20 cellular contexts compared by ENCODE assay signal in the genomic region with DNA sequence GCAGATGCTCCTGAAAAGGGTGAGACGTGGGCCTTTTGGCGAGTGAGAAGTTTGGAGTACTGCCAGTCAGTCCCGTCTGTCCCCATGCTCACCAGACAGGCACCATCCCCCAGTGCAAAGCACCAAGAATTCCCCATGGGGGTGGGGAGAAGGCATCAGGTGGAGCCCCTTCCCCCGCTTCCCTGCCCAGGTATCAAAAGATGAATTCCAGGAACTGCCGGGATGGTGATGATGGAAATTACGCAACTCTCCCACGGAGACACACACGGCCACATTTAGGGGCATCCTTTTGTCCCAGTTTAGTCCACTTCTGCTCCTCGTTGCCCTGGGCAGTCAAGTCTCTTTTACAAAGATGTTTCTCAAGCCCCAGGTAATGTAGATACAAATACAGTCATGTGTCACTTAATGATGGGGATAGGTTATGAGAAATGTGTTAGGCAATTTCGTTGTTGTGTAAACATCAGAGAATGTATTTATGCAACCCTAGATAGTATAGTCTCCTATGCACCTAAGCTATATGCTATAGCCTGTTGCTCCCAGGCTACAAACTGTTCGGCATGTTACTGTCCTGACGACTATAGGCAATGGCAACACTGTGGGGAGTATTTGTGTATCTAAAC.
DNase-seq lines count a peak whose midpoint lies in the region; ATAC-seq, FAIRE-seq and TF ChIP-seq lines count a peak whose summit lies in the region.
"Had no signal": no experiment of that assay in that cellular context is flagged by ENCODE, and none has a peak within 500 bp of the region (broad histone marks: within the 10 kb centered on the region; RNA-seq: fewer than 3 reads in every experiment).

No MANE protein-coding gene starts in this region.

- in situ Hi-C loops in IMR-90 (cut with MboI; ENCODE audit: low sequenced_read_pairs), result no loop called here
- in situ Hi-C loops in G401 (cut with HindIII; ENCODE audit: low sequenced_read_pairs), result no loop called here

- intact Hi-C loops in left ventricle myocardium inferior (cut with micrococcal nuclease), result no loop called here
- intact Hi-C loops in cardiac septum (cut with DNase I), result no loop called here
- intact Hi-C loops in IMR-90 (cut with micrococcal nuclease), result no loop called here

- no peaks in the 10 kb centered on the region for H3K23me2 ChIP-seq in H1 (ENCODE audit: low read depth, low read length)

- H3K18ac ChIP-seq in IMR-90 (ENCODE audit: low read depth, low read length) (no peak overlapping the region), H1 (ENCODE audit: extremely low read depth, low read length) (no peak overlapping the region), trophoblast cell (ENCODE audit: low read length) (no peak overlapping the region)

- TF ChIP-seq CTCF in left ventricle myocardium inferior (IDR thresholded peaks at IDR 0.05; ENCODE audit: borderline replicate concordance) (no peak), IMR-90 (conservative IDR thresholded peaks at IDR 0.05; ENCODE audit: low read depth, low read length) (no peak), H1 (IDR thresholded peaks at IDR 0.05; ENCODE audit: control extremely low read depth in 1 of 3, insufficient read depth in 1 of 3, low read depth in 1 of 3, low read length in 3 of 3) (no peak)

- ATAC-seq in IMR-90 (ENCODE audit: low read depth) (no peak), GM18867 (IDR thresholded peaks at IDR 0.05; ENCODE audit: unreplicated experiment) (no peak)
- ATAC-seq: GM12878 had no signal

- H2BK120ac ChIP-seq in IMR-90 (ENCODE audit: low read depth, low read length), result no peak overlapping the region
- no peak overlapping the region for H2BK120ac ChIP-seq in H1 (replicated peaks; ENCODE audit: low read depth, low read length)
- peak overlapping the region; percentile 15 for H2BK120ac ChIP-seq in trophoblast cell (ENCODE audit: insufficient read depth, low read length, poor library complexity)

- H3K79me2 ChIP-seq in H1 (ENCODE audit: control insufficient read depth in 1 of 2, insufficient read depth in 2 of 2, low read length in 2 of 2) (no peaks in the 10 kb centered on the region), trophoblast cell (ENCODE audit: control insufficient read depth, insufficient read depth, low read length, poor library complexity) (no peaks in the 10 kb centered on the region)

- H3K36me3 ChIP-seq in left ventricle myocardium inferior (no peaks in the 10 kb centered on the region), IMR-90 (ENCODE audit: control insufficient read depth, insufficient read depth, low read length) (no peaks in the 10 kb centered on the region), H1 (ENCODE audit: control insufficient read depth in 2 of 4, insufficient read depth in 4 of 4, low read length in 3 of 4) (no peaks in the 10 kb centered on the region), trophoblast cell (ENCODE audit: control insufficient read depth in 1 of 2, insufficient read depth in 2 of 2, low read length in 2 of 2) (no peaks in the 10 kb centered on the region)
- H3K36me3 ChIP-seq: BLaER1 treated with 17β-estradiol and CSF1 and Interleukin-3, amounts not matched to agents 10 nM and 100 nM had no signal

- CTCF ChIA-PET in IMR-90 (lab: Yijun Ruan, JAX) (no interaction called here), H1 (lab: Charles Lee; ENCODE audit: partially characterized antibody) (no interaction called here)

- H4K20me1 ChIP-seq in IMR-90 (ENCODE audit: insufficient read depth, low read length) (no peaks in the 10 kb centered on the region), H1 (replicated peaks in 1 of 2; ENCODE audit: control insufficient read depth in 1 of 2, insufficient read depth in 2 of 2, low read length in 2 of 2) (no peaks in the 10 kb centered on the region)
- H4K20me1 ChIP-seq: BLaER1 treated with 17β-estradiol and CSF1 and Interleukin-3, amounts not matched to agents 10 nM and 100 nM had no signal

- H2AK9ac ChIP-seq in IMR-90 (replicated peaks; ENCODE audit: low read depth, low read length, poor library complexity), result peak overlapping the region; percentile 40

- H3K27me3 ChIP-seq in left ventricle myocardium inferior (ENCODE audit: low read depth) (peaks cover 19% of the 10 kb centered on the region), IMR-90 (ENCODE audit: control insufficient read depth, insufficient read depth, low read length) (no peaks in the 10 kb centered on the region), H1 (replicated peaks in 1 of 4; ENCODE audit: control insufficient read depth in 3 of 4, extremely low read depth in 1 of 4, insufficient read depth in 3 of 4, low read length in 3 of 4) (no peaks in the 10 kb centered on the region), trophoblast cell (ENCODE audit: insufficient read depth, low read length) (no peaks in the 10 kb centered on the region)
- H3K27me3 ChIP-seq: BLaER1 treated with 17β-estradiol and CSF1 and Interleukin-3, amounts not matched to agents 10 nM and 100 nM had no signal

- no peak for FAIRE-seq in H1 (lab: Jason Lieb, UNC)
- FAIRE-seq: GM12878, H54 had no signal

- H4K8ac ChIP-seq in IMR-90 (ENCODE audit: low read depth in 2 of 2, low read length in 2 of 2), result no peak overlapping the region
- no peak overlapping the region for H4K8ac ChIP-seq in H1 (ENCODE audit: extremely low read depth, insufficient read depth, low read length)
- peak overlapping the region; percentile 31 for H4K8ac ChIP-seq in trophoblast cell (ENCODE audit: low read depth, low read length)

- H4K5ac ChIP-seq in IMR-90 (ENCODE audit: low read depth, low read length) (no peak overlapping the region), H1 (ENCODE audit: insufficient read length, low read depth, low read length) (no peak overlapping the region)

- H3K4ac ChIP-seq in IMR-90 (ENCODE audit: low read depth, low read length) (no peak overlapping the region), H1 (replicated peaks; ENCODE audit: insufficient read length, low read depth, low read length) (no peak overlapping the region), trophoblast cell (ENCODE audit: low read depth, low read length) (no peak overlapping the region)

- no peak for DNase-seq in left ventricle myocardium inferior
- DNase-seq in cardiac septum (ENCODE audit: low spot score), result no peak
- no peak for DNase-seq in IMR-90
- DNase-seq in H1 (ENCODE audit: low read depth in 1 of 2, low spot score in 2 of 2), result no peak
- peak; percentile 86 to 98 for DNase-seq in trophoblast cell
- DNase-seq in NCI-H82 (lab: John Stamatoyannopoulos, UW), result no peak
- DNase-seq in G401 (ENCODE audit: low spot score), result no peak
- DNase-seq: 8988T; CD4-positive, CD25-positive, alpha-beta regulatory T cell; CD8-positive, alpha-beta memory T cell; COR-L47; DMS153; DMS79; GM23248; HCEC 1CT had no signal

- H2BK20ac ChIP-seq in IMR-90 (ENCODE audit: low read depth, low read length) (no peak overlapping the region), H1 (ENCODE audit: low read length) (no peak overlapping the region)

- H2BK12ac ChIP-seq in H1 (ENCODE audit: low read depth, low read length), result no peak overlapping the region
- H2BK12ac ChIP-seq in trophoblast cell (ENCODE audit: low read length), result peak overlapping the region; percentile 11

- H3K14ac ChIP-seq in IMR-90 (replicated peaks; ENCODE audit: low read depth, low read length) (no peak overlapping the region), H1 (ENCODE audit: insufficient read length) (no peak overlapping the region), trophoblast cell (ENCODE audit: low read length) (no peak overlapping the region)

- H3K79me1 ChIP-seq in IMR-90 (ENCODE audit: low read depth in 1 of 2, low read length in 2 of 2), result no peaks in the 10 kb centered on the region
- H3K79me1 ChIP-seq in H1 (ENCODE audit: low read depth, low read length), result no peaks in the 10 kb centered on the region
- H3K79me1 ChIP-seq in trophoblast cell (ENCODE audit: low read length), result no peaks in the 10 kb centered on the region

- no peaks in the 10 kb centered on the region for H3K9me1 ChIP-seq in IMR-90 (ENCODE audit: insufficient read depth, low read length)

- H4K91ac ChIP-seq in IMR-90 (ENCODE audit: insufficient read depth, low read depth, low read length) (no peak overlapping the region), H1 (replicated peaks; ENCODE audit: insufficient read length, low read length) (no peak overlapping the region), trophoblast cell (ENCODE audit: low read depth, low read length) (no peak overlapping the region)

- H3K23ac ChIP-seq in IMR-90 (ENCODE audit: low read depth, low read length), result no peak overlapping the region
- H3K23ac ChIP-seq in H1 (ENCODE audit: insufficient read length), result no peak overlapping the region
- H3K23ac ChIP-seq in trophoblast cell (ENCODE audit: low read length), result no peak overlapping the region

- no peak for TF ChIP-seq EP300 in H1 (IDR thresholded peaks at IDR 0.05; ENCODE audit: borderline replicate concordance in 1 of 2, low read depth in 2 of 2, low read length in 2 of 2)

- H3K4me3 ChIP-seq in left ventricle myocardium inferior, result no peak overlapping the region
- H3K4me3 ChIP-seq in IMR-90 (ENCODE audit: insufficient read depth, low read depth, low read length), result no peak overlapping the region
- H3K4me3 ChIP-seq in H1 (ENCODE audit: extremely low read depth in 1 of 4, insufficient read depth in 2 of 4, low read depth in 3 of 4, low read length in 4 of 4), result no peak overlapping the region
- H3K4me3 ChIP-seq in trophoblast cell (ENCODE audit: low read depth, low read length), result no peak overlapping the region
- H3K4me3 ChIP-seq: BLaER1 treated with 17β-estradiol and CSF1 and Interleukin-3, amounts not matched to agents 10 nM and 100 nM; GM12878; GM23248 had no signal

- no peak overlapping the region for H2AK5ac ChIP-seq in IMR-90 (ENCODE audit: low read depth, low read length)
- no peak overlapping the region for H2AK5ac ChIP-seq in H1 (ENCODE audit: low read depth, low read length)
- no peak overlapping the region for H2AK5ac ChIP-seq in trophoblast cell (ENCODE audit: low read length)

- no TSS peak for BruUV-seq in IMR-90 (replicated peaks; lab: Mats Ljungman, UMichigan)

- dilution Hi-C loops in IMR-90 (cut with HindIII; ENCODE audit: low sequenced_read_pairs, unreplicated experiment), result no loop called here

- WGBS in IMR-90 (ENCODE audit: extremely low coverage in 2 of 2, insufficient read length in 1 of 2), 2 experiments, result no CpG with 5 or more reads among the region's 12 CpGs
- WGBS in H1 (ENCODE audit: extremely low coverage in 1 of 2, insufficient coverage in 1 of 2, insufficient read length in 1 of 2, insufficient replicate concordance in 2 of 2, low coverage in 1 of 2, low lambda C conversion rate in 2 of 2, missing lambda C conversion rate in 1 of 2), 2 experiments, result 87% methylated on average over 12 of the region's 12 CpGs; no CpG with 5 or more reads in 1 of the 2 experiments
- no CpG with 5 or more reads among the region's 12 CpGs for WGBS in trophoblast cell (ENCODE audit: extremely low coverage, insufficient coverage, insufficient read length)

- H3K27ac ChIP-seq in left ventricle myocardium inferior (replicated peaks), result peak overlapping the region; percentile 59
- no peak overlapping the region for H3K27ac ChIP-seq in IMR-90 (ENCODE audit: insufficient read depth, low read length)
- no peak overlapping the region for H3K27ac ChIP-seq in H1 (ENCODE audit: low read depth, low read length)
- no peak overlapping the region for H3K27ac ChIP-seq in trophoblast cell (ENCODE audit: low read depth, low read length)
- H3K27ac ChIP-seq: BLaER1 treated with 17β-estradiol and CSF1 and Interleukin-3, amounts not matched to agents 10 nM and 100 nM; GM23248; HL-60 had no signal

- H3K56ac ChIP-seq in IMR-90 (ENCODE audit: extremely low read depth, insufficient read depth, low read length) (no peak overlapping the region), H1 (replicated peaks; ENCODE audit: insufficient read length, low read depth, low read length) (no peak overlapping the region)

- H2BK5ac ChIP-seq in IMR-90 (ENCODE audit: low read depth, low read length, poor library complexity, severe bottlenecking) (no peak overlapping the region), H1 (ENCODE audit: low read depth, low read length) (no peak overlapping the region), trophoblast cell (ENCODE audit: low read depth, low read length, poor library complexity) (no peak overlapping the region)

- no peak overlapping the region for H4K12ac ChIP-seq in trophoblast cell (ENCODE audit: low read depth, low read length)

- POLR2A ChIA-PET in IMR-90 (lab: Charles Lee; ENCODE audit: unreplicated experiment), result no interaction called here
- POLR2A ChIA-PET in H1 (lab: Charles Lee; ENCODE audit: partially characterized antibody), result no interaction called here

- no peak overlapping the region for H2AFZ ChIP-seq in IMR-90 (replicated peaks; ENCODE audit: low read length, poor library complexity)
- H2AFZ ChIP-seq in H1 (ENCODE audit: low read length), result no peak overlapping the region
- no peak overlapping the region for H2AFZ ChIP-seq in trophoblast cell (ENCODE audit: insufficient read depth, low read length, poor library complexity)

- no peak for TF ChIP-seq POLR2A in IMR-90 (IDR thresholded peaks at IDR 0.05; ENCODE audit: low read depth, low read length)
- TF ChIP-seq POLR2A in H1 (IDR thresholded peaks at IDR 0.05; ENCODE audit: control extremely low read depth in 1 of 2, low read depth in 2 of 2, low read length in 2 of 2), result no peak

- no peak overlapping the region for H3K9ac ChIP-seq in IMR-90 (ENCODE audit: low read depth, low read length)
- no peak overlapping the region for H3K9ac ChIP-seq in H1 (replicated peaks in 1 of 4; ENCODE audit: extremely low read depth in 1 of 4, low read depth in 3 of 4, low read length in 3 of 4)
- H3K9ac ChIP-seq in trophoblast cell (ENCODE audit: low read length), result no peak overlapping the region
- H3K9ac ChIP-seq: BLaER1 treated with 17β-estradiol and CSF1 and Interleukin-3, amounts not matched to agents 10 nM and 100 nM; GM23248 had no signal

- no peak overlapping the region for H2BK15ac ChIP-seq in IMR-90 (ENCODE audit: low read depth, low read length)
- H2BK15ac ChIP-seq in H1 (ENCODE audit: low read length), result no peak overlapping the region

- H3K4me1 ChIP-seq in left ventricle myocardium inferior (no peaks in the 10 kb centered on the region), IMR-90 (ENCODE audit: control insufficient read depth, insufficient read depth, low read length) (no peaks in the 10 kb centered on the region), H1 (replicated peaks in 1 of 4; ENCODE audit: control insufficient read depth in 3 of 4, insufficient read depth in 4 of 4, low read length in 3 of 4) (no peaks in the 10 kb centered on the region), trophoblast cell (ENCODE audit: control insufficient read depth in 1 of 2, insufficient read depth in 2 of 2, low read length in 2 of 2) (peaks cover 6 to 8% of the 10 kb centered on the region in 2 experiments)

- H3K9me3 ChIP-seq in left ventricle myocardium inferior (replicated peaks) (no peaks in the 10 kb centered on the region), IMR-90 (ENCODE audit: control insufficient read depth, insufficient read depth, low read length) (no peaks in the 10 kb centered on the region), H1 (ENCODE audit: insufficient read depth in 2 of 2, low read depth in 1 of 2, low read length in 1 of 2) (no peaks in the 10 kb centered on the region), trophoblast cell (ENCODE audit: insufficient read depth, low read depth, low read length) (no peaks in the 10 kb centered on the region)

- TF ChIP-seq RAD21 in IMR-90 (IDR thresholded peaks at IDR 0.05; ENCODE audit: low read length), result no peak
- no peak for TF ChIP-seq RAD21 in H1 (IDR thresholded peaks at IDR 0.05 in 1 of 2, conservative IDR thresholded peaks at IDR 0.05 in 1 of 2; ENCODE audit: low read depth in 2 of 2, low read length in 2 of 2)

- H3K4me2 ChIP-seq in IMR-90 (ENCODE audit: low read depth, low read length), result no peak overlapping the region
- no peak overlapping the region for H3K4me2 ChIP-seq in H1 (ENCODE audit: insufficient read depth in 1 of 2, low read depth in 2 of 2, low read length in 2 of 2)
- H3K4me2 ChIP-seq in trophoblast cell (ENCODE audit: low read length), result no peak overlapping the region
- H3K4me2 ChIP-seq: BLaER1 treated with 17β-estradiol and CSF1 and Interleukin-3, amounts not matched to agents 10 nM and 100 nM had no signal

Comparison
In these comparisons a context has a peak if more than half of its experiments do, and no peak if none do; other contexts are left out.
1. DNase-seq: peak in trophoblast cell (2 of 2); none in left ventricle myocardium inferior (single experiment), cardiac septum (single experiment), IMR-90 (single experiment), H1 (0 of 2), NCI-H82 (single experiment) and G401 (single experiment).